ENCODE assay signal across 24 cellular contexts in the genomic region with DNA sequence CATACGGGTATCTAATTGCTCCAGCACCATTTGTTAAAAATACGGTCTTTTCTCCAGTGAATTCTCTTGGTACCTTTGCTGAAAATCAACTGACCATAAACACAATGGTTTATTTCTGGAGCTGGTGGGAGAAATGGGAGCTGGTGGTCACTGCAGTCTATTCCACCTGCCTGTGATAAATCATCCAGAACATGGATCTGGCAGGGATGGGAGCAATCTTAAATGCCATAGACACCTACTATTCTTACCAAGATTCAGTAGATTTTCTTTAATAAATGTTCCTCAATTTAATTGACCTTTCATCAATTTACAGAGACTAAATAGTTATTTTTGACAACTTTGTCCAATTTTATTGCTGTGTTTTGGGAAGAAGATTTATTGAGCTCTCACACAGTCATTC.
"Had no signal": no experiment of that assay in that cellular context is flagged by ENCODE, and none has a peak within 500 bp of the region (broad histone marks: within the 10 kb centered on the region; RNA-seq: fewer than 3 reads in every experiment).

No MANE protein-coding gene starts in this region.

- H3K9me3 ChIP-seq: left lung, lower lobe of right lung, ovary, right atrium auricular region, right lobe of liver, suprapubic skin, thoracic aorta, tibial artery, uterus had no signal

- DNase-seq: hippocampal formation; immature natural killer cell; kidney; left colon; left lung; lower lobe of right lung; mammary epithelial cell; mesenchymal stem cell; naive thymus-derived CD4-positive, alpha-beta T cell; ovary; right lobe of liver; stimulated activated CD4-positive, alpha-beta T cell treated with anti-CD3 and anti-CD28 coated beads, Interleukin-12 subunit alpha, Interleukin-12 subunit beta, amount 100 ng/mL, for 4 hours; stimulated activated CD4-positive, alpha-beta T cell treated with anti-CD3 and anti-CD28 coated beads, Interleukin-15, amount 100 ng/mL, for 24 hours; stimulated activated CD4-positive, alpha-beta T cell treated with anti-CD3 and anti-CD28 coated beads, Interleukin-4, amount 100 ng/mL, for 24 hours; stimulated activated naive CD4-positive, alpha-beta T cell; tibial artery; uterus had no signal

- ATAC-seq: left colon; left lung; lower lobe of right lung; naive thymus-derived CD4-positive, alpha-beta T cell; natural killer cell treated with Interleukin-12 subunit alpha and Interleukin-12 subunit beta and Interleukin-15 and Interleukin-18, amount 100 ng/mL, for 72 hours; right lobe of liver; stimulated activated effector memory CD8-positive, alpha-beta T cell treated with anti-CD3 and anti-CD28 coated beads, Interleukin-12 subunit alpha, Interleukin-12 subunit beta, amount 100 ng/mL, for 72 hours had no signal

- H3K27ac ChIP-seq: left lung, lower lobe of right lung, ovary, right atrium auricular region, right lobe of liver, skin epidermis, suprapubic skin, thoracic aorta, tibial artery, uterus had no signal

- FAIRE-seq: islet of Langerhans, kidney had no signal

- H3K4me1 ChIP-seq: left lung, lower lobe of right lung, right atrium auricular region, right lobe of liver, suprapubic skin, tibial artery, uterus had no signal

- H3K4me3 ChIP-seq: left lung, lower lobe of right lung, ovary, right atrium auricular region, right lobe of liver, skin epidermis, suprapubic skin, thoracic aorta, tibial artery, uterus had no signal
